Comparison of ENCODE assay signal across 15 cellular contexts in the genomic region with DNA sequence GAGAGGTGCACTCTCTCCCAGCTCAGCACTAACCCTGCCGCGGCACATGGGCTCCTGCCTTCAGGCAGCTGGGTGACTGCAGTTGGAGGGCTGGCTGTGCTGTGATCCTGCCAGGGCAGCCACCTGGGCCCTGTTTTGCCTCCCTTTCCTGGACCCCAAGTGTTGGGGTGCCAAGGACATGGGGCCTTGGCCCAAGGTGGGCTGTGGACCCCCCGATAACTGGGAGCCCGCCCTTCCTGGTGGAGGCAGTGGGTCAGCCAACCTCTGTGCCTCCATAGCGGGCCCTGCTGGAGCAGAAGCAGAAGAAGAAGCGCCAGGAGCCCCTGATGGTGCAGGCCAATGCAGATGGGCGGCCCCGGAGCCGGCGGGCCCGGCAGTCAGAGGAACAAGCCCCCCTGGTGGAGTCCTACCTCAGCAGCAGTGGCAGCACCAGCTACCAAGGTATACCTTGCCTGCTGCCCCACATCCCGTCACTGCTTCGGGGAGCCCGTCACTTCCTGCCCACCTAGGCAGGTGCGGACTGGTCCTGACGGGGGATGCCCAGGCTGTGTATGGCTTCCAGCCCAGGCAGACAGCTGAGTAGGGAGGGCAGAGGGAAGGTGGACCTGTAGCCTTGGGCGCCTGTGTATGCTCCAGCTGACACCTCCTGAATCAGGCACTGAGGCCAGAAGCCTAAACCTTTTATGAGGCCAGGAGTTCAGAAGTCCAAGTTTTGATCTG.
"Had no signal": no experiment of that assay in that cellular context is flagged by ENCODE, and none has a peak within 500 bp of the region (broad histone marks: within the 10 kb centered on the region; RNA-seq: fewer than 3 reads in every experiment).

No MANE protein-coding gene starts in this region.

- H3K27me3 ChIP-seq: brain microvascular endothelial cell, right lobe of liver, transverse colon had no signal

- H3K36me3 ChIP-seq: brain microvascular endothelial cell, esophagus squamous epithelium, lower lobe of right lung, right lobe of liver, transverse colon had no signal

- H3K9me3 ChIP-seq: esophagus squamous epithelium, lower lobe of right lung, mucosa of descending colon, right lobe of liver, transverse colon had no signal

- ATAC-seq: lower lobe of right lung; mucosa of descending colon; right lobe of liver; stimulated activated naive B cell treated with anti-CD40 and anti-IgM and Interleukin-4, amounts not matched to agents 10 μg/mL and 1 μg/mL and 100 μg/mL, for 72 hours had no signal

- H3K4me1 ChIP-seq: right lobe of liver had no signal

- H3K4me3 ChIP-seq: esophagus squamous epithelium, lower lobe of right lung, mucosa of descending colon, right lobe of liver, smooth muscle cell, transverse colon had no signal

- DNase-seq: activated CD4-positive, CD25-positive, alpha-beta regulatory T cell treated with anti-CD3 and anti-CD28 coated beads, Interleukin-2, amount 50 U/mL, for 72 hours; activated CD8-positive, alpha-beta memory T cell treated with anti-CD3 and anti-CD28 coated beads, Interleukin-2, amount 50 U/mL, for 48 hours; activated gamma-delta T cell; activated T-cell treated with anti-CD3 and anti-CD28 coated beads, Interleukin-2, amount 50 U/mL, for 24 hours; amniotic stem cell; central memory CD4-positive, alpha-beta T cell; esophagus squamous epithelium; lower lobe of right lung; right lobe of liver; stimulated activated naive B cell treated with anti-CD40 and anti-IgM and Interleukin-4, amounts not matched to agents 10 μg/mL and 1 μg/mL and 100 μg/mL, for 72 hours; transverse colon had no signal

- H3K27ac ChIP-seq: brain microvascular endothelial cell, epithelial cell of prostate, esophagus squamous epithelium, lower lobe of right lung, right lobe of liver, transverse colon had no signal
